In genomic region chr13:31987071-31987470, GRCh38 we compare ENCODE assay signal across 19 cellular contexts. TPM values are rescaled to one million over a fixed set of nuclear protein-coding genes. Genes with fewer than 3 reads are reported as not detected.
DNase-seq lines count a peak whose midpoint lies in the region; ATAC-seq and TF ChIP-seq lines count a peak whose summit lies in the region.
"Had no signal": no experiment of that assay in that cellular context is flagged by ENCODE, and none has a peak within 500 bp of the region (broad histone marks: within the 10 kb centered on the region; RNA-seq: fewer than 3 reads in every experiment).

No MANE protein-coding gene starts in this region.

- POLR2A ChIA-PET in naive thymus-derived CD8-positive, alpha-beta T cell (lab: Charles Lee): no interaction called here

- H3K9me2 ChIP-seq in GM23338 (ENCODE audit: insufficient read depth): no peaks in the 10 kb centered on the region
- H3K9me2 ChIP-seq: SK-N-SH had no signal

- peak; percentile 60 for DNase-seq in NCI-H1105 treated with DMSO at 0.1 percent for 48 hours (lab: John Stamatoyannopoulos, UW)
- no peak for DNase-seq in NCI-H1105 (lab: John Stamatoyannopoulos, UW)
- no peak for DNase-seq in GM23338 (ENCODE audit: low spot score)
- DNase-seq in NCI-H748 (lab: John Stamatoyannopoulos, UW; ENCODE audit: unreplicated experiment): peak; percentile 96
- DNase-seq in memory B cell (ENCODE audit: low spot score in 2 of 2): no peak
- no peak for DNase-seq in AG08396 (ENCODE audit: low spot score)
- no peak for DNase-seq in naive thymus-derived CD8-positive, alpha-beta T cell
- DNase-seq: 8988T; CD8-positive, alpha-beta memory T cell; NCI-H1694 treated with DMSO at 0.1 percent for 48 hours; Peyer's patch; T-helper 1 cell had no signal

- H3K27ac Mint-ChIP-seq in GM23338: peak overlapping the region; percentile 34
- H3K27ac Mint-ChIP-seq in memory B cell: peak overlapping the region; percentile 58
- H3K27ac Mint-ChIP-seq in naive thymus-derived CD8-positive, alpha-beta T cell: no peak overlapping the region

- H3K4me1 Mint-ChIP-seq in GM23338: no peaks in the 10 kb centered on the region
- H3K4me1 Mint-ChIP-seq in memory B cell: peaks cover 11% of the 10 kb centered on the region
- no peaks in the 10 kb centered on the region for H3K4me1 Mint-ChIP-seq in naive thymus-derived CD8-positive, alpha-beta T cell
- H3K4me1 Mint-ChIP-seq: CD8-positive, alpha-beta memory T cell had no signal

- TF ChIP-seq CTCF in GM23338 (conservative IDR thresholded peaks at IDR 0.05; ENCODE audit: low read depth in 2 of 2): no peak

- no peaks in the 10 kb centered on the region for H3F3A ChIP-seq in GM23338 (replicated peaks; ENCODE audit: low read depth)

- no peaks in the 10 kb centered on the region for H3K4me1 ChIP-seq in GM23338 (ENCODE audit: insufficient read depth)
- H3K4me1 ChIP-seq: BLaER1 had no signal

- peaks cover 2% of the 10 kb centered on the region; the same call in 2 of the 3 replicates for H3K9me3 Mint-ChIP-seq in GM23338
- H3K9me3 Mint-ChIP-seq in memory B cell: no peaks in the 10 kb centered on the region
- peaks cover 0 to 2% (median 0%) of the 10 kb centered on the region in 9 donors for H3K9me3 Mint-ChIP-seq in naive thymus-derived CD8-positive, alpha-beta T cell
- H3K9me3 Mint-ChIP-seq: CD8-positive, alpha-beta memory T cell had no signal

- H3K4me3 Mint-ChIP-seq in GM23338 (no peak overlapping the region), memory B cell (no peak overlapping the region)
- no peak overlapping the region for H3K4me3 Mint-ChIP-seq in naive thymus-derived CD8-positive, alpha-beta T cell
- H3K4me3 Mint-ChIP-seq: CD8-positive, alpha-beta memory T cell had no signal

- no peaks in the 10 kb centered on the region for H3K36me3 Mint-ChIP-seq in GM23338 (ENCODE audit: low read depth)
- no peaks in the 10 kb centered on the region for H3K36me3 Mint-ChIP-seq in memory B cell
- H3K36me3 Mint-ChIP-seq in naive thymus-derived CD8-positive, alpha-beta T cell: no peaks in the 10 kb centered on the region

- H3K27ac ChIP-seq in GM23338 (ENCODE audit: low read depth): no peak overlapping the region
- H3K27ac ChIP-seq: BLaER1, Peyer's patch had no signal

- no peak overlapping the region for H2AFZ ChIP-seq in GM23338

- H3K79me2 ChIP-seq in GM23338 (replicated peaks; ENCODE audit: insufficient read depth): no peaks in the 10 kb centered on the region

- H3K27me3 Mint-ChIP-seq in GM23338 (ENCODE audit: insufficient read depth, low read depth, poor library complexity): no peaks in the 10 kb centered on the region
- H3K27me3 Mint-ChIP-seq in memory B cell: no peaks in the 10 kb centered on the region
- peaks cover 0 to 10% (median 5%) of the 10 kb centered on the region in 5 donors for H3K27me3 Mint-ChIP-seq in naive thymus-derived CD8-positive, alpha-beta T cell

- H3K36me3 ChIP-seq in GM23338 (ENCODE audit: insufficient read depth): no peaks in the 10 kb centered on the region
- H3K36me3 ChIP-seq: BLaER1, Peyer's patch had no signal

- ATAC-seq in GM23338 (no peak), memory B cell (ENCODE audit: low read depth) (no peak), HG03045 (IDR thresholded peaks at IDR 0.05; ENCODE audit: unreplicated experiment) (no peak)
- no peak for ATAC-seq in naive thymus-derived CD8-positive, alpha-beta T cell
- ATAC-seq: HCT116, K562, Right ventricle myocardium inferior had no signal

- no peak overlapping the region for H3K4me3 ChIP-seq in GM23338
- H3K4me3 ChIP-seq: BLaER1, GM12878, K562, Peyer's patch had no signal

- no peaks in the 10 kb centered on the region for H4K20me1 ChIP-seq in GM23338 (replicated peaks; ENCODE audit: insufficient read depth)
- H4K20me1 ChIP-seq: BLaER1 had no signal

- no peaks in the 10 kb centered on the region for H3K27me3 ChIP-seq in GM23338 (ENCODE audit: insufficient read depth)
- H3K27me3 ChIP-seq: BLaER1, Peyer's patch had no signal

- no peak overlapping the region for H3K4me2 ChIP-seq in GM23338
- H3K4me2 ChIP-seq: BLaER1, SK-N-SH had no signal

TF ChIP-seq in GM23338, 12 proteins besides CTCF, POLR2A, EP300 and RAD21 (continues in another document):
- no peak for TF ChIP-seq EZH2 (IDR thresholded peaks at IDR 0.05; ENCODE audit: low read depth, unreplicated experiment)
- TF ChIP-seq, protein P1, sequence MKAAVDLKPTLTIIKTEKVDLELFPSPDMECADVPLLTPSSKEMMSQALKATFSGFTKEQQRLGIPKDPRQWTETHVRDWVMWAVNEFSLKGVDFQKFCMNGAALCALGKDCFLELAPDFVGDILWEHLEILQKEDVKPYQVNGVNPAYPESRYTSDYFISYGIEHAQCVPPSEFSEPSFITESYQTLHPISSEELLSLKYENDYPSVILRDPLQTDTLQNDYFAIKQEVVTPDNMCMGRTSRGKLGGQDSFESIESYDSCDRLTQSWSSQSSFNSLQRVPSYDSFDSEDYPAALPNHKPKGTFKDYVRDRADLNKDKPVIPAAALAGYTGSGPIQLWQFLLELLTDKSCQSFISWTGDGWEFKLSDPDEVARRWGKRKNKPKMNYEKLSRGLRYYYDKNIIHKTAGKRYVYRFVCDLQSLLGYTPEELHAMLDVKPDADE (IDR thresholded peaks at IDR 0.05): no peak
- TF ChIP-seq, protein P2, sequence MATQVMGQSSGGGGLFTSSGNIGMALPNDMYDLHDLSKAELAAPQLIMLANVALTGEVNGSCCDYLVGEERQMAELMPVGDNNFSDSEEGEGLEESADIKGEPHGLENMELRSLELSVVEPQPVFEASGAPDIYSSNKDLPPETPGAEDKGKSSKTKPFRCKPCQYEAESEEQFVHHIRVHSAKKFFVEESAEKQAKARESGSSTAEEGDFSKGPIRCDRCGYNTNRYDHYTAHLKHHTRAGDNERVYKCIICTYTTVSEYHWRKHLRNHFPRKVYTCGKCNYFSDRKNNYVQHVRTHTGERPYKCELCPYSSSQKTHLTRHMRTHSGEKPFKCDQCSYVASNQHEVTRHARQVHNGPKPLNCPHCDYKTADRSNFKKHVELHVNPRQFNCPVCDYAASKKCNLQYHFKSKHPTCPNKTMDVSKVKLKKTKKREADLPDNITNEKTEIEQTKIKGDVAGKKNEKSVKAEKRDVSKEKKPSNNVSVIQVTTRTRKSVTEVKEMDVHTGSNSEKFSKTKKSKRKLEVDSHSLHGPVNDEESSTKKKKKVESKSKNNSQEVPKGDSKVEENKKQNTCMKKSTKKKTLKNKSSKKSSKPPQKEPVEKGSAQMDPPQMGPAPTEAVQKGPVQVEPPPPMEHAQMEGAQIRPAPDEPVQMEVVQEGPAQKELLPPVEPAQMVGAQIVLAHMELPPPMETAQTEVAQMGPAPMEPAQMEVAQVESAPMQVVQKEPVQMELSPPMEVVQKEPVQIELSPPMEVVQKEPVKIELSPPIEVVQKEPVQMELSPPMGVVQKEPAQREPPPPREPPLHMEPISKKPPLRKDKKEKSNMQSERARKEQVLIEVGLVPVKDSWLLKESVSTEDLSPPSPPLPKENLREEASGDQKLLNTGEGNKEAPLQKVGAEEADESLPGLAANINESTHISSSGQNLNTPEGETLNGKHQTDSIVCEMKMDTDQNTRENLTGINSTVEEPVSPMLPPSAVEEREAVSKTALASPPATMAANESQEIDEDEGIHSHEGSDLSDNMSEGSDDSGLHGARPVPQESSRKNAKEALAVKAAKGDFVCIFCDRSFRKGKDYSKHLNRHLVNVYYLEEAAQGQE (IDR thresholded peaks at IDR 0.05; ENCODE audit: unreplicated experiment): no peak
- no peak for TF ChIP-seq CREB1 (CRISPR knock-in tag; IDR thresholded peaks at IDR 0.05; ENCODE audit: low read depth)
- no peak for TF ChIP-seq NANOG (IDR thresholded peaks at IDR 0.05; ENCODE audit: borderline replicate concordance)
- TF ChIP-seq ZNF331 (CRISPR knock-in tag; IDR thresholded peaks at IDR 0.05; ENCODE audit: low read depth): no peak
- no peak for TF ChIP-seq JUNB (IDR thresholded peaks at IDR 0.05; ENCODE audit: unreplicated experiment)
- TF ChIP-seq ZNF114 (CRISPR knock-in tag; IDR thresholded peaks at IDR 0.05): no peak
- no peak for TF ChIP-seq POLR2AphosphoS5 (IDR thresholded peaks at IDR 0.05; ENCODE audit: low read depth)
- no peak for TF ChIP-seq EZH2phosphoT487 (IDR thresholded peaks at IDR 0.05; ENCODE audit: unreplicated experiment)

RNA-seq across cellular contexts. Expression of gene FRY, which starts 44.5 kb away (rescaled TPM):
- total RNA-seq in GM23338 (2014; rRNA removed; shearing (Covaris generic)): 4.1 and 10.1 TPM in 2 replicates
- polyA plus RNA-seq in GM23338 (2016; fragmentation: Nextera tagmentation; extraction: Ambion mirVana): 1.3 and 2.4 TPM in 2 replicates
- total RNA-seq in naive thymus-derived CD8-positive, alpha-beta T cell: 1 to 10 TPM; 1.2 to 1.4 TPM
- polyA plus RNA-seq in naive thymus-derived CD8-positive, alpha-beta T cell: under 1 TPM; 0.08 to 0.40 (median 0.40) TPM

Comparison
In these comparisons a context has a peak if more than half of its experiments do, and no peak if none do; other contexts are left out.
1. DNase-seq: peak in NCI-H1105 treated with DMSO at 0.1 percent for 48 hours (single experiment) and NCI-H748 (single experiment); none in NCI-H1105 (single experiment), GM23338 (single experiment), memory B cell (0 of 2), AG08396 (single experiment) and naive thymus-derived CD8-positive, alpha-beta T cell (0 of 10).
2. H3K27ac Mint-ChIP-seq: peak in GM23338 (single experiment) and memory B cell (single experiment); none in naive thymus-derived CD8-positive, alpha-beta T cell (0 of 10).